In genomic region chr2:100842241-100842922, GRCh38 we compare ENCODE assay signal across 25 cellular contexts. TPM values are rescaled to one million over a fixed set of nuclear protein-coding genes. Genes with fewer than 3 reads are reported as not detected.
"Had no signal": no experiment of that assay in that cellular context is flagged by ENCODE, and none has a peak within 500 bp of the region (broad histone marks: within the 10 kb centered on the region; RNA-seq: fewer than 3 reads in every experiment).

No MANE protein-coding gene starts in this region.

- H3K4me3 ChIP-seq: gastrocnemius medialis, left ventricle myocardium inferior, lower lobe of right lung, smooth muscle cell, suprapubic skin had no signal

- H3K4me1 Mint-ChIP-seq: endodermal cell; natural killer cell; neural crest cell; stimulated activated naive CD8-positive, alpha-beta T cell treated with anti-CD3 and anti-CD28 coated beads, Interleukin-15, amount 100 ng/mL, for 72 hours had no signal

- H3K79me2 ChIP-seq: parathyroid adenoma had no signal

- H3K27ac Mint-ChIP-seq: endodermal cell; natural killer cell; progenitor cell of endocrine pancreas; stimulated activated naive CD8-positive, alpha-beta T cell treated with anti-CD3 and anti-CD28 coated beads, Interleukin-15, amount 100 ng/mL, for 72 hours had no signal

- DNase-seq: effector CD8-positive, alpha-beta T cell; endodermal cell; foreskin fibroblast; gastrocnemius medialis; kidney; left ventricle myocardium inferior; lower lobe of right lung; natural killer cell; stimulated activated CD4-positive, alpha-beta T cell treated with anti-CD3 and anti-CD28 coated beads, Interleukin-12 subunit alpha, Interleukin-12 subunit beta, amount 100 ng/mL, for 4 hours; stimulated activated CD4-positive, alpha-beta T cell treated with anti-CD3 and anti-CD28 coated beads, Interleukin-1b, Interleukin-23, amount 100 ng/mL, for 48 hours; stimulated activated CD4-positive, alpha-beta T cell treated with anti-CD3 and anti-CD28 coated beads, Interleukin-4, amount 100 ng/mL, for 1 hour; stimulated activated CD8-positive, alpha-beta memory T cell treated with anti-CD3 and anti-CD28 coated beads, Interleukin-4, amount 100 ng/mL, for 48 hours; stimulated activated naive CD4-positive, alpha-beta T cell; stimulated activated naive CD8-positive, alpha-beta T cell treated with anti-CD3 and anti-CD28 coated beads, Interleukin-15, amount 100 ng/mL, for 72 hours; trophoblast cell had no signal

- H3K27me3 Mint-ChIP-seq: stimulated activated naive CD8-positive, alpha-beta T cell treated with anti-CD3 and anti-CD28 coated beads, Interleukin-15, amount 100 ng/mL, for 72 hours had no signal

- H3K27me3 ChIP-seq: gastrocnemius medialis, suprapubic skin had no signal

- H3K36me3 Mint-ChIP-seq: natural killer cell had no signal

- H3K4me2 ChIP-seq: smooth muscle cell had no signal

- H3K27ac ChIP-seq: epithelial cell of prostate, gastrocnemius medialis, left ventricle myocardium inferior, lower lobe of right lung, neutrophil, parathyroid adenoma, suprapubic skin had no signal

- H3K4me3 Mint-ChIP-seq: endodermal cell; natural killer cell; neural crest cell; stimulated activated naive CD8-positive, alpha-beta T cell treated with anti-CD3 and anti-CD28 coated beads, Interleukin-15, amount 100 ng/mL, for 72 hours had no signal

- H2AFZ ChIP-seq: parathyroid adenoma had no signal

- H3K9me3 Mint-ChIP-seq: natural killer cell, neural crest cell had no signal

- ATAC-seq: esophagus mucosa; gastrocnemius medialis; lower lobe of right lung; sciatic nerve; stimulated activated naive CD8-positive, alpha-beta T cell treated with anti-CD3 and anti-CD28 coated beads, Interleukin-15, amount 100 ng/mL, for 72 hours had no signal

- H3K9me3 ChIP-seq: gastrocnemius medialis, left ventricle myocardium inferior, lower lobe of right lung, neutrophil, suprapubic skin had no signal

- H3K9ac ChIP-seq: parathyroid adenoma had no signal

- FAIRE-seq: colon, kidney had no signal

- H3K36me3 ChIP-seq: gastrocnemius medialis, left ventricle myocardium inferior, lower lobe of right lung, neutrophil, suprapubic skin had no signal

- H3K4me1 ChIP-seq: lower lobe of right lung, parathyroid adenoma had no signal

RNA-seq across cellular contexts. Expression of gene NPAS2, which starts 22.4 kb away (rescaled TPM):
- total RNA-seq: natural killer cell had no signal
